In genomic region chr7:6164491-6164890, GRCh38 we compare ENCODE assay signal across 15 cellular contexts. TPM values are rescaled to one million over a fixed set of nuclear protein-coding genes. Genes with fewer than 3 reads are reported as not detected.
DNase-seq lines count a peak whose midpoint lies in the region; ATAC-seq and TF ChIP-seq lines count a peak whose summit lies in the region.
"Had no signal": no experiment of that assay in that cellular context is flagged by ENCODE, and none has a peak within 500 bp of the region (broad histone marks: within the 10 kb centered on the region; RNA-seq: fewer than 3 reads in every experiment).

No MANE protein-coding gene starts in this region.

- peak overlapping the region in 1 of 2 experiments; percentile 9 for H2BK12ac ChIP-seq in mesenchymal stem cell (ENCODE audit: low read length in 2 of 2)

- no peaks in the 10 kb centered on the region for H3K27me3 ChIP-seq in AG04450 (ENCODE audit: control insufficient read depth, insufficient read depth, low read length)
- H3K27me3 ChIP-seq in mesenchymal stem cell (ENCODE audit: control insufficient read depth in 1 of 2, insufficient read depth in 1 of 2, low read length in 2 of 2): no peaks in the 10 kb centered on the region
- no peaks in the 10 kb centered on the region for H3K27me3 ChIP-seq in PC-3 (ENCODE audit: low read length)

- H2BK120ac ChIP-seq in mesenchymal stem cell (ENCODE audit: low read depth, low read length): no peak overlapping the region

- H2AFZ ChIP-seq in mesenchymal stem cell (ENCODE audit: low read depth, low read length): no peak overlapping the region
- H2AFZ ChIP-seq in PC-3 (ENCODE audit: low read length): no peak overlapping the region

- no peak for DNase-seq in AG04450 (ENCODE audit: low read depth, low spot score)
- DNase-seq in HFFc6: no peak
- DNase-seq in dermis microvascular lymphatic vessel endothelial cell (ENCODE audit: low read depth in 2 of 2): peak; percentile 15 to 23
- DNase-seq in mesenchymal stem cell: peak; percentile 11
- DNase-seq in PC-3: no peak
- DNase-seq in DMS153 (lab: John Stamatoyannopoulos, UW): no peak
- no peak for DNase-seq in NCI-H524 (lab: John Stamatoyannopoulos, UW)
- DNase-seq: activated CD4-positive, alpha-beta T cell treated with anti-CD3 and anti-CD28 coated beads for 36 hours; naive thymus-derived CD8-positive, alpha-beta T cell; NCI-H82; stimulated activated CD4-positive, alpha-beta T cell treated with anti-CD3 and anti-CD28 coated beads, Interleukin-15, amount 100 ng/mL, for 24 hours had no signal

- POLR2A ChIA-PET in AG04450 (lab: Yijun Ruan, JAX): no interaction called here
- POLR2A ChIA-PET in PC-3 (lab: Charles Lee; ENCODE audit: unreplicated experiment): interaction anchor here (0.7 kb wide), 1 partner anchor 16 kb away, joined by 3 read pairs; no protein-coding TSS in a partner anchor

- no peak overlapping the region for H3K18ac ChIP-seq in mesenchymal stem cell (ENCODE audit: low read depth in 1 of 2, low read length in 2 of 2)

- H3K4me3 ChIP-seq in AG04450 (ENCODE audit: low read depth, low read length) (no peak overlapping the region), mesenchymal stem cell (ENCODE audit: insufficient read depth in 1 of 2, low read depth in 1 of 2, low read length in 2 of 2) (no peak overlapping the region), PC-3 (ENCODE audit: low read length) (no peak overlapping the region)

- no peak overlapping the region for H3K14ac ChIP-seq in mesenchymal stem cell (ENCODE audit: low read length in 2 of 2)

- intact Hi-C loops in PC-3 (cut with micrococcal nuclease): no loop called here

- H4K8ac ChIP-seq in mesenchymal stem cell (ENCODE audit: low read length): no peak overlapping the region

- no peaks in the 10 kb centered on the region for H3F3A ChIP-seq in PC-3 (ENCODE audit: low read length, unreplicated experiment)

- CTCF ChIA-PET in AG04450 (lab: Charles Lee) (interaction anchor here (0.6 to 1.0 kb wide), 5 partner anchors 107 to 160 kb away, joined by 3 to 4 read pairs (median 3); no protein-coding TSS in a partner anchor), PC-3 (lab: Charles Lee) (interaction anchor here (0.6 kb wide), 1 partner anchor 24 kb away, joined by 4 read pairs; no protein-coding TSS in a partner anchor)

- no peak overlapping the region for H2BK5ac ChIP-seq in mesenchymal stem cell (ENCODE audit: low read depth, low read length, poor library complexity, severe bottlenecking)

- H3K36me3 ChIP-seq in mesenchymal stem cell (ENCODE audit: control insufficient read depth in 1 of 2, insufficient read depth in 2 of 2, low read depth in 1 of 2, low read length in 2 of 2) (peaks cover 72 to 79% of the 10 kb centered on the region in 2 experiments), PC-3 (ENCODE audit: low read depth, low read length) (peaks cover 17% of the 10 kb centered on the region; the same call in 1 of the 2 replicates)

- no peaks in the 10 kb centered on the region for H3K9me3 Mint-ChIP-seq in HFFc6
- H3K9me3 Mint-ChIP-seq: activated T-helper 1 cell treated with anti-CD3 and anti-CD28 coated beads, Interleukin-12 subunit alpha, Interleukin-12 subunit beta, Interleukin-2, Interleukin-4 antibody, amounts not matched to agents 30 ng/mL and 10 ng/mL and 1 ng/mL, durations not matched to agents 14 hours and 24 hours and 36 hours; brain; naive thymus-derived CD8-positive, alpha-beta T cell had no signal

- no peaks in the 10 kb centered on the region for H3K79me2 ChIP-seq in PC-3 (ENCODE audit: low read length)

- peaks cover 4% of the 10 kb centered on the region for H3K4me1 ChIP-seq in mesenchymal stem cell (ENCODE audit: control insufficient read depth, insufficient read depth, low read depth, low read length)
- H3K4me1 ChIP-seq in PC-3 (ENCODE audit: insufficient read depth, low read length): no peaks in the 10 kb centered on the region

- no peak overlapping the region for H3K4me3 Mint-ChIP-seq in HFFc6
- H3K4me3 Mint-ChIP-seq: activated CD4-positive, alpha-beta T cell treated with anti-CD3 and anti-CD28 coated beads for 36 hours; activated T-helper 1 cell treated with anti-CD3 and anti-CD28 coated beads, Interleukin-12 subunit alpha, Interleukin-12 subunit beta, Interleukin-2, Interleukin-4 antibody, amounts not matched to agents 30 ng/mL and 10 ng/mL and 1 ng/mL, durations not matched to agents 14 hours and 24 hours and 36 hours; brain; naive thymus-derived CD8-positive, alpha-beta T cell had no signal

- no peak overlapping the region for H3K27ac ChIP-seq in AG04450 (ENCODE audit: low read depth, low read length)
- H3K27ac ChIP-seq in mesenchymal stem cell (ENCODE audit: low read length, poor library complexity, severe bottlenecking): no peak overlapping the region
- no peak overlapping the region for H3K27ac ChIP-seq in PC-3 (ENCODE audit: low read length)
- H3K27ac ChIP-seq: epithelial cell of prostate had no signal

- no peak overlapping the region for H3K23ac ChIP-seq in mesenchymal stem cell (ENCODE audit: low read length in 2 of 2)

- H3K9me2 ChIP-seq in PC-3 (replicated peaks; ENCODE audit: low read length): no peaks in the 10 kb centered on the region

- 90% methylated on average over 28 of the region's 28 CpGs for WGBS in mesenchymal stem cell

- H3K4me1 Mint-ChIP-seq in HFFc6 (ENCODE audit: low read depth): peaks cover 20% of the 10 kb centered on the region

- H3K9ac ChIP-seq in mesenchymal stem cell (ENCODE audit: low read length): no peak overlapping the region
- no peak overlapping the region for H3K9ac ChIP-seq in PC-3 (ENCODE audit: low read length)

- peak overlapping the region; percentile 65 for H4K91ac ChIP-seq in mesenchymal stem cell (ENCODE audit: low read length)

- H4K20me1 ChIP-seq in PC-3 (ENCODE audit: low read length): no peaks in the 10 kb centered on the region

- no peak overlapping the region for H2AK5ac ChIP-seq in mesenchymal stem cell (ENCODE audit: low read length, severe bottlenecking)

- peak; percentile 34; the same call in 1 of the 2 replicates for TF ChIP-seq CTCF in AG04450 (IDR thresholded peaks at IDR 0.05; ENCODE audit: low read depth, low read length)
- peak; percentile 39; the same call in 1 of the 2 replicates for TF ChIP-seq CTCF in HFFc6 (IDR thresholded peaks at IDR 0.05)
- TF ChIP-seq CTCF in PC-3 (conservative IDR thresholded peaks at IDR 0.05; ENCODE audit: low read depth, low read length): no peak; the same call in 1 of the 2 replicates

- ATAC-seq in PC-3 (no peak), GM21717 (IDR thresholded peaks at IDR 0.05; ENCODE audit: unreplicated experiment) (no peak)
- ATAC-seq: activated CD4-positive, alpha-beta T cell treated with anti-CD3 and anti-CD28 coated beads for 36 hours; naive thymus-derived CD8-positive, alpha-beta T cell had no signal

- H3K4me2 ChIP-seq in mesenchymal stem cell (ENCODE audit: low read length, poor library complexity, severe bottlenecking): no peak overlapping the region
- no peak overlapping the region for H3K4me2 ChIP-seq in PC-3 (ENCODE audit: low read length)

- BruUV-seq in PC-3 (replicated peaks; lab: Mats Ljungman, UMichigan): no TSS peak

- H2BK15ac ChIP-seq in mesenchymal stem cell (ENCODE audit: low read depth, poor library complexity, severe bottlenecking): no peak overlapping the region

- H3K4ac ChIP-seq in mesenchymal stem cell (ENCODE audit: low read depth in 1 of 2, low read length in 2 of 2): no peak overlapping the region

- H3K36me3 Mint-ChIP-seq in HFFc6 (ENCODE audit: low read depth): peaks cover 10% of the 10 kb centered on the region

- H3K27ac Mint-ChIP-seq in HFFc6: no peak overlapping the region
- H3K27ac Mint-ChIP-seq: activated CD4-positive, alpha-beta T cell treated with anti-CD3 and anti-CD28 coated beads for 36 hours; activated T-helper 1 cell treated with anti-CD3 and anti-CD28 coated beads, Interleukin-12 subunit alpha, Interleukin-12 subunit beta, Interleukin-2, Interleukin-4 antibody, amounts not matched to agents 30 ng/mL and 10 ng/mL and 1 ng/mL, durations not matched to agents 14 hours and 24 hours and 36 hours had no signal

- H3K27me3 Mint-ChIP-seq in HFFc6 (ENCODE audit: insufficient read depth): peaks cover 7% of the 10 kb centered on the region
- H3K27me3 Mint-ChIP-seq: activated CD4-positive, alpha-beta T cell treated with anti-CD3 and anti-CD28 coated beads for 36 hours; brain; naive thymus-derived CD8-positive, alpha-beta T cell had no signal

- H3K9me3 ChIP-seq in AG04450 (ENCODE audit: control insufficient read depth, insufficient read depth, low read length) (no peaks in the 10 kb centered on the region; the same call in 1 of the 2 replicates), mesenchymal stem cell (ENCODE audit: control insufficient read depth, low read length) (no peaks in the 10 kb centered on the region), PC-3 (ENCODE audit: low read length) (no peaks in the 10 kb centered on the region)

- H3K79me1 ChIP-seq in mesenchymal stem cell (replicated peaks; ENCODE audit: low read length, poor library complexity, severe bottlenecking): peaks cover 19% of the 10 kb centered on the region

RNA-seq across cellular contexts. Expression of gene USP42, which starts 59.7 kb away (rescaled TPM):
- 3.5 and 3.9 TPM in 2 replicates for polyA plus RNA-seq in AG04450 (2011; rRNA removed)
- polyA minus RNA-seq in AG04450 (2011; rRNA and poly(A)+ RNA removed): 4.7 and 6.6 TPM in 2 replicates
- total RNA-seq in HFFc6 (2021; fragmentation: NEBNext Ultra II Directional; extraction: Animal tissue kit (Norgen Biotek cat#: 25700)): 1 to 10 TPM; 4.4 to 6.5 (median 5.9) TPM
- 2.3 and 3.9 TPM in 2 replicates for total RNA-seq in dermis microvascular lymphatic vessel endothelial cell
- 9.3 TPM for polyA plus RNA-seq in mesenchymal stem cell (2013, experiment 1 of 2)
- 9.6 TPM for polyA plus RNA-seq in mesenchymal stem cell (2013, experiment 2 of 2)
- total RNA-seq in PC-3 (2014; rRNA removed): 3.9 and 5.6 TPM in 2 replicates

Comparison
In these comparisons a context has a peak if more than half of its experiments do, and no peak if none do; other contexts are left out.
1. DNase-seq: peak in dermis microvascular lymphatic vessel endothelial cell (2 of 2) and mesenchymal stem cell (single experiment); none in AG04450 (single experiment), HFFc6 (single experiment), PC-3 (single experiment), DMS153 (single experiment) and NCI-H524 (0 of 2).